Comparison of ENCODE assay signal across 7 cellular contexts in the genomic region with DNA sequence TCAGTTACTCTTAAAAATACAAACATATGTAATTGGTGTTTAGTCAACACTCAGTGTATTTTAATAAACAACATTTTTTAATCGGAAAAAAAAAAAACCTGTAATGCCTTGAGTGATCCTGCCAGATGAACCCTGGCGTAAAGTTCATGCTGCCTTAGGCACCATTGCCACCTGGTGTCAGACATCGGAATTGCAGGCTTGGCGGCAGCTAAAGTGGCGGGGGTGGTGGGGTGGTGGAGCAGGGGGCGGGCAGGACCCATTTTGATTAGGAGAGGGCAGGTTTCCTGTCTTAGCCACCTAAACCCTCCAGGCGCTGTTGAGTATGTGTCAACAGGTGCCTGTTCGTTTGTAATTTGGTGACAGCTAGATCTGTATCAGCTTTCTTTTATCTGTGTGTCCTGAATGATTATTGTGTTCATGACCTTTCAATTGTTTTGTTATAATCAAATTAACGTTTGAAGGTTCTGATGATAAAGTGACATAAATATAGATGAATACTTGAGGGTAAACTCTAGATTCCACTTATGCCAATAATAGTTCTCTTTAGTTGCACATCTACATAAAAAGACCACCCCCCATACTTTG.
A peak's percentile ranks its signal among the peaks of the same experiment; 100 is the strongest.
DNase-seq lines count a peak whose midpoint lies in the region; ATAC-seq and TF ChIP-seq lines count a peak whose summit lies in the region.

No MANE protein-coding gene starts in this region.

- peaks cover 19% of the 10 kb centered on the region; the same call in 1 of the 2 replicates for H3K4me1 ChIP-seq in MM.1S (ENCODE audit: low read length)

- H3K27me3 ChIP-seq in MM.1S (replicated peaks; ENCODE audit: insufficient read depth, low read length) = no peaks in the 10 kb centered on the region

- H3K27ac ChIP-seq in MM.1S (ENCODE audit: low read length) = no peak overlapping the region

- H3F3A ChIP-seq in MM.1S (ENCODE audit: insufficient read depth, low read length) = no peaks in the 10 kb centered on the region

- no peak for ATAC-seq in HG03571 (IDR thresholded peaks at IDR 0.05; ENCODE audit: unreplicated experiment)

- no peaks in the 10 kb centered on the region for H4K20me1 ChIP-seq in MM.1S (ENCODE audit: insufficient read depth, low read length)

- no peaks in the 10 kb centered on the region for H3K9me2 ChIP-seq in MM.1S (replicated peaks; ENCODE audit: insufficient read depth, low read length)

- H3K36me3 ChIP-seq in MM.1S (replicated peaks; ENCODE audit: insufficient read depth, low read length) = no peaks in the 10 kb centered on the region

- TF ChIP-seq CTCF in GM12864 (IDR thresholded peaks at IDR 0.05; ENCODE audit: low read depth, low read length, missing control alignments) = peak; percentile 82
- TF ChIP-seq CTCF in MM.1S (IDR thresholded peaks at IDR 0.05; ENCODE audit: low read length) = peak; percentile 70

- peak; percentile 15 for DNase-seq in GM12864 (ENCODE audit: low read depth)
- peak; percentile 11 for DNase-seq in MM.1S
- peak; percentile 20 for DNase-seq in activated CD8-positive, alpha-beta memory T cell treated with anti-CD3 and anti-CD28 coated beads, Interleukin-2, amount 50 U/mL, for 4 hours
- DNase-seq in germinal center (ENCODE audit: low spot score) = peak; percentile 64
- peak; percentile 46 to 71 for DNase-seq in stimulated activated CD4-positive, alpha-beta T cell treated with anti-CD3 and anti-CD28 coated beads, Interleukin-2, amount 100 ng/mL, for 24 hours
- no peak for DNase-seq in NCI-H1105 treated with DMSO at 0.1 percent for 48 hours (lab: John Stamatoyannopoulos, UW)

- H2AFZ ChIP-seq in MM.1S (ENCODE audit: low read length) = no peak overlapping the region

- H3K4me2 ChIP-seq in MM.1S (ENCODE audit: low read depth, low read length) = no peak overlapping the region

- no peaks in the 10 kb centered on the region for H3K9me3 ChIP-seq in MM.1S (replicated peaks; ENCODE audit: insufficient read depth, low read length)

- H3K9ac ChIP-seq in MM.1S (ENCODE audit: low read length) = no peak overlapping the region

- H3K4me3 ChIP-seq in GM12864 (ENCODE audit: low read depth, low read length) (no peak overlapping the region), MM.1S (ENCODE audit: low read length) (no peak overlapping the region)

- H3K79me2 ChIP-seq in MM.1S (ENCODE audit: low read length) = no peaks in the 10 kb centered on the region
